1 cellular context compared by ENCODE assay signal in genomic region chr17:17846645-17847044, GRCh38.
TF ChIP-seq lines count a peak whose summit lies in the region.

No MANE protein-coding gene starts in this region.

TF ChIP-seq in H1, 55 proteins besides CTCF, POLR2A, EP300 and RAD21:
- TF ChIP-seq BCL11A (IDR thresholded peaks at IDR 0.05; ENCODE audit: low read depth in 2 of 2, low read length in 2 of 2) (no peak), CBX5 (IDR thresholded peaks at IDR 0.05; ENCODE audit: low read depth, low read length) (no peak), TAF1 (IDR thresholded peaks at IDR 0.05; ENCODE audit: low read depth, low read length) (no peak), USF2 (IDR thresholded peaks at IDR 0.05; ENCODE audit: low read length) (no peak), RXRA (IDR thresholded peaks at IDR 0.05; ENCODE audit: insufficient read depth, low read depth, low read length) (no peak), TBP (IDR thresholded peaks at IDR 0.05; ENCODE audit: low read depth, low read length) (no peak), CEBPB (IDR thresholded peaks at IDR 0.05; ENCODE audit: low read depth, low read length) (no peak), JUN (IDR thresholded peaks at IDR 0.05; ENCODE audit: low read depth, low read length) (no peak), SIX5 (IDR thresholded peaks at IDR 0.05; ENCODE audit: low read depth, low read length) (no peak), ATF2 (IDR thresholded peaks at IDR 0.05; ENCODE audit: low read length) (no peak), RNF2 (IDR thresholded peaks at IDR 0.05; ENCODE audit: borderline replicate concordance, low read depth, low read length, missing control alignments, poor library complexity, severe bottlenecking) (no peak), SP2 (IDR thresholded peaks at IDR 0.05; ENCODE audit: low read length) (no peak), NANOG (IDR thresholded peaks at IDR 0.05; ENCODE audit: insufficient read depth, low read depth, low read length, poor library complexity, severe bottlenecking) (no peak), SRF (IDR thresholded peaks at IDR 0.05; ENCODE audit: low read depth, low read length) (no peak), MAFK (IDR thresholded peaks at IDR 0.05; ENCODE audit: low read depth, low read length) (no peak), TEAD4 (IDR thresholded peaks at IDR 0.05; ENCODE audit: low read depth, low read length) (no peak)
TF ChIP-seq in H1: peak in this region for 0.
